8 cellular contexts compared by ENCODE assay signal in genomic region chr17:73841431-73842060, GRCh38.
A peak's percentile ranks its signal among the peaks of the same experiment; 100 is the strongest.
DNase-seq lines count a peak whose midpoint lies in the region; ATAC-seq, FAIRE-seq and TF ChIP-seq lines count a peak whose summit lies in the region.

No MANE protein-coding gene starts in this region.

- no peak for TF ChIP-seq POLR2A in HepG2 (IDR thresholded peaks at IDR 0.05; ENCODE audit: insufficient read depth in 1 of 2, low read depth in 2 of 2, low read length in 2 of 2)

- H3K9ac ChIP-seq in HepG2 (ENCODE audit: insufficient read depth, low read depth, low read length), result no peak overlapping the region

- no peaks in the 10 kb centered on the region for H3K9me3 ChIP-seq in HepG2 (ENCODE audit: low read length)

- DNase-seq in COR-L47 (lab: John Stamatoyannopoulos, UW) (peak; percentile 64), HK-2 (ENCODE audit: unreplicated experiment) (peak; percentile 0), SKM-1 treated with dmso at 0.1 percent for 144 hours (lab: John Stamatoyannopoulos, UW; ENCODE audit: unreplicated experiment) (peak; percentile 15), HepG2 (ENCODE audit: low spot score) (peak; percentile 31), NCI-H226 (no peak), mesothelial cell of epicardium (ENCODE audit: low spot score in 2 of 2, unreplicated experiment in 2 of 2) (no peak), activated T-cell treated with anti-CD3 and anti-CD28 coated beads for 4 hours (no peak)
- DNase-seq in activated CD8-positive, alpha-beta memory T cell treated with anti-CD3 and anti-CD28 coated beads, Interleukin-2, amount 10 ng/mL, durations not matched to agents 7 days and 5 days, result no peak

- H3K4me1 ChIP-seq in HepG2 (ENCODE audit: insufficient read depth, low read length), result no peaks in the 10 kb centered on the region

- no peaks in the 10 kb centered on the region for H3K4me1 Mint-ChIP-seq in activated CD8-positive, alpha-beta memory T cell treated with anti-CD3 and anti-CD28 coated beads, Interleukin-2, amount 10 ng/mL, durations not matched to agents 7 days and 5 days
- H3K4me1 Mint-ChIP-seq in mesothelial cell of epicardium, result no peaks in the 10 kb centered on the region

- no peaks in the 10 kb centered on the region for H3K36me3 ChIP-seq in HepG2 (replicated peaks in 1 of 2; ENCODE audit: control insufficient read depth in 1 of 2, insufficient read depth in 2 of 2, low read length in 2 of 2)

- WGBS in HepG2 (ENCODE audit: low lambda C conversion rate), result 64% methylated on average over 2 of the region's 3 CpGs

- peaks cover 3% of the 10 kb centered on the region for H3K27me3 Mint-ChIP-seq in activated CD8-positive, alpha-beta memory T cell treated with anti-CD3 and anti-CD28 coated beads, Interleukin-2, amount 10 ng/mL, durations not matched to agents 7 days and 5 days
- H3K27me3 Mint-ChIP-seq in mesothelial cell of epicardium (ENCODE audit: low read depth), result peaks cover 82% of the 10 kb centered on the region

- no peaks in the 10 kb centered on the region for H4K20me1 ChIP-seq in HepG2 (ENCODE audit: insufficient read depth, low read length)

- no TSS peak for BruUV-seq in HepG2 (replicated peaks; lab: Mats Ljungman, UMichigan)

- peak; percentile 79 for ATAC-seq in HepG2
- ATAC-seq in activated CD8-positive, alpha-beta memory T cell treated with anti-CD3 and anti-CD28 coated beads, Interleukin-2, amount 10 ng/mL, durations not matched to agents 7 days and 5 days, result no peak

- TF ChIP-seq RAD21 in HepG2 (CRISPR knock-in tag; IDR thresholded peaks at IDR 0.05), result peak; percentile 89

- no peak overlapping the region for H2AFZ ChIP-seq in HepG2 (ENCODE audit: low read length)

- FAIRE-seq in HepG2 (lab: Jason Lieb, UNC), result no peak

- CTCF ChIA-PET in HepG2 (lab: Yijun Ruan, JAX; ENCODE audit: low intra/inter-chr PET ratio, low total read pairs), result interaction anchor here (2.0 kb wide), 1 partner anchor 184 kb away, joined by 8 read pairs; no protein-coding TSS in a partner anchor
- CTCF ChIA-PET in activated CD8-positive, alpha-beta memory T cell treated with anti-CD3 and anti-CD28 coated beads, Interleukin-2, amount 10 ng/mL, durations not matched to agents 7 days and 5 days (lab: Charles Lee), result no interaction called here

- TF ChIP-seq CTCF in HepG2 (CRISPR knock-in tag; IDR thresholded peaks at IDR 0.05) (peak; percentile 87), mesothelial cell of epicardium (IDR thresholded peaks at IDR 0.05; ENCODE audit: unreplicated experiment) (no peak)

- peaks cover 4 to 38% of the 10 kb centered on the region in 2 experiments; a peak in 4 of 5 replicates for H3K27me3 ChIP-seq in HepG2 (ENCODE audit: control insufficient read depth in 1 of 2, insufficient read depth in 2 of 2, low read length in 2 of 2)

- peaks cover 4% of the 10 kb centered on the region for H3K9me3 Mint-ChIP-seq in activated CD8-positive, alpha-beta memory T cell treated with anti-CD3 and anti-CD28 coated beads, Interleukin-2, amount 10 ng/mL, durations not matched to agents 7 days and 5 days (ENCODE audit: low read depth)
- peaks cover 6% of the 10 kb centered on the region for H3K9me3 Mint-ChIP-seq in mesothelial cell of epicardium

- H3K27ac ChIP-seq in HepG2 (ENCODE audit: extremely low read length, insufficient read depth, low read length), result no peak overlapping the region

- no peaks in the 10 kb centered on the region for H3K36me3 Mint-ChIP-seq in activated CD8-positive, alpha-beta memory T cell treated with anti-CD3 and anti-CD28 coated beads, Interleukin-2, amount 10 ng/mL, durations not matched to agents 7 days and 5 days
- no peaks in the 10 kb centered on the region for H3K36me3 Mint-ChIP-seq in mesothelial cell of epicardium

- H3K79me2 ChIP-seq in HepG2 (ENCODE audit: insufficient read depth, low read length), result no peaks in the 10 kb centered on the region

- H3K4me3 Mint-ChIP-seq in activated CD8-positive, alpha-beta memory T cell treated with anti-CD3 and anti-CD28 coated beads, Interleukin-2, amount 10 ng/mL, durations not matched to agents 7 days and 5 days, result no peak overlapping the region
- H3K4me3 Mint-ChIP-seq in mesothelial cell of epicardium, result no peak overlapping the region

- in situ Hi-C loops in HepG2 (cut with HindIII; ENCODE audit: extremely low pct_ligation_motif_present, low pct_unique_long_range_greater_than_20kb), result loop anchor here (5.0 kb wide), 1 partner anchor 184 kb away; no protein-coding TSS in a partner anchor

- no peak overlapping the region for H3K4me3 ChIP-seq in HepG2 (replicated peaks in 1 of 3; ENCODE audit: insufficient read depth in 1 of 3, low read depth in 2 of 3, low read length in 3 of 3)

- no peak overlapping the region for H3K27ac Mint-ChIP-seq in activated CD8-positive, alpha-beta memory T cell treated with anti-CD3 and anti-CD28 coated beads, Interleukin-2, amount 10 ng/mL, durations not matched to agents 7 days and 5 days
- no peak overlapping the region for H3K27ac Mint-ChIP-seq in mesothelial cell of epicardium

- intact Hi-C loops in HepG2 (cut with micrococcal nuclease; ENCODE audit: unreplicated experiment), result loop anchor here (1.0 kb wide), 1 partner anchor 184 kb away; no protein-coding TSS in a partner anchor

- H3K4me2 ChIP-seq in HepG2 (ENCODE audit: low read depth, low read length), result no peak overlapping the region

- TF ChIP-seq EP300 in HepG2 (IDR thresholded peaks at IDR 0.05; ENCODE audit: low read depth in 2 of 2, low read length in 2 of 2) (no peak), HepG2 (CRISPR knock-in tag; IDR thresholded peaks at IDR 0.05; ENCODE audit: borderline replicate concordance) (no peak)

- POLR2A ChIA-PET in HepG2 (lab: Yijun Ruan, JAX), result no interaction called here

TF ChIP-seq in HepG2, 621 proteins besides CTCF, POLR2A, EP300 and RAD21 (continues in another document):
- TF ChIP-seq, protein P1, sequence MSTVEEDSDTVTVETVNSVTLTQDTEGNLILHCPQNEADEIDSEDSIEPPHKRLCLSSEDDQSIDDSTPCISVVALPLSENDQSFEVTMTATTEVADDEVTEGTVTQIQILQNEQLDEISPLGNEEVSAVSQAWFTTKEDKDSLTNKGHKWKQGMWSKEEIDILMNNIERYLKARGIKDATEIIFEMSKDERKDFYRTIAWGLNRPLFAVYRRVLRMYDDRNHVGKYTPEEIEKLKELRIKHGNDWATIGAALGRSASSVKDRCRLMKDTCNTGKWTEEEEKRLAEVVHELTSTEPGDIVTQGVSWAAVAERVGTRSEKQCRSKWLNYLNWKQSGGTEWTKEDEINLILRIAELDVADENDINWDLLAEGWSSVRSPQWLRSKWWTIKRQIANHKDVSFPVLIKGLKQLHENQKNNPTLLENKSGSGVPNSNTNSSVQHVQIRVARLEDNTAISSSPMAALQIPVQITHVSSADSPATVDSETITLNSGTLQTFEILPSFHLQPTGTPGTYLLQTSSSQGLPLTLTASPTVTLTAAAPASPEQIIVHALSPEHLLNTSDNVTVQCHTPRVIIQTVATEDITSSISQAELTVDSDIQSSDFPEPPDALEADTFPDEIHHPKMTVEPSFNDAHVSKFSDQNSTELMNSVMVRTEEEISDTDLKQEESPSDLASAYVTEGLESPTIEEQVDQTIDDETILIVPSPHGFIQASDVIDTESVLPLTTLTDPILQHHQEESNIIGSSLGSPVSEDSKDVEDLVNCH (CRISPR knock-in tag; IDR thresholded peaks at IDR 0.05), result no peak
- no peak for TF ChIP-seq DPF2 (CRISPR knock-in tag; IDR thresholded peaks at IDR 0.05; ENCODE audit: borderline replicate concordance, low read depth)
- peak; percentile 90 for TF ChIP-seq STAG1 (CRISPR knock-in tag; IDR thresholded peaks at IDR 0.05)
- TF ChIP-seq HOXA3 (CRISPR knock-in tag; IDR thresholded peaks at IDR 0.05), result no peak
- no peak for TF ChIP-seq CBFB (CRISPR knock-in tag; IDR thresholded peaks at IDR 0.05)
- 0 out of 2 replicates have a peak, but pooled peaks have one; percentile 29 for TF ChIP-seq HNF1B (CRISPR knock-in tag; IDR thresholded peaks at IDR 0.05)
- no peak for TF ChIP-seq DNMT1 (CRISPR knock-in tag; IDR thresholded peaks at IDR 0.05)
- TF ChIP-seq ZNF672 (CRISPR knock-in tag; IDR thresholded peaks at IDR 0.05), result no peak
- TF ChIP-seq ZNF326 (CRISPR knock-in tag; IDR thresholded peaks at IDR 0.05; ENCODE audit: borderline replicate concordance), result no peak
- no peak for TF ChIP-seq ELF4 (CRISPR knock-in tag; IDR thresholded peaks at IDR 0.05; ENCODE audit: borderline replicate concordance)
- TF ChIP-seq, protein P2, sequence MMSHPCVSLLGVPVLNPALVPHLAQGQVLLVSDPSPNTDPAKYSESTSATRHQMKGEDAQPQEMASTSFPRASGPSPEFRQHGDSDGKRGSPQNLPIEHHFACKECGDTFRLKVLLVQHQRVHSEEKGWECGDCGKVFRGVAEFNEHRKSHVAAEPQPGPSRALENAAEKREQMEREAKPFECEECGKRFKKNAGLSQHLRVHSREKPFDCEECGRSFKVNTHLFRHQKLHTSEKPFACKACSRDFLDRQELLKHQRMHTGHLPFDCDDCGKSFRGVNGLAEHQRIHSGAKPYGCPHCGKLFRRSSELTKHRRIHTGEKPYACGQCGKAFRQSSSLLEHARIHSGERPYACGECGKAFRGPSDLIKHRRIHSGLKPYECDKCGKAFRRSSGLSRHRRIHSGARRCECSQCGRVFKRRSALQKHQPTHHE (CRISPR knock-in tag; IDR thresholded peaks at IDR 0.05; ENCODE audit: borderline replicate concordance), result no peak

Comparison
In these comparisons a context has a peak if more than half of its experiments do, and no peak if none do; other contexts are left out.
1. DNase-seq: peak in COR-L47 (single experiment), HK-2 (single experiment), SKM-1 treated with dmso at 0.1 percent for 144 hours (single experiment) and HepG2 (single experiment); none in NCI-H226 (single experiment), activated CD8-positive, alpha-beta memory T cell treated with anti-CD3 and anti-CD28 coated beads, Interleukin-2, amount 10 ng/mL, durations not matched to agents 7 days and 5 days (single experiment), mesothelial cell of epicardium (0 of 2) and activated T-cell treated with anti-CD3 and anti-CD28 coated beads for 4 hours (single experiment).